8 cellular contexts compared by ENCODE assay signal in genomic region chr4:171846232-171846631, GRCh38. TPM values are rescaled to one million over a fixed set of nuclear protein-coding genes. Genes with fewer than 3 reads are reported as not detected.
DNase-seq lines count a peak whose midpoint lies in the region; ATAC-seq, FAIRE-seq and TF ChIP-seq lines count a peak whose summit lies in the region.

No MANE protein-coding gene starts in this region.

- H3K9me3 ChIP-seq in WERI-Rb-1 (ENCODE audit: severe bottlenecking), result no peaks in the 10 kb centered on the region

- H3K36me3 ChIP-seq in WERI-Rb-1 (no peaks in the 10 kb centered on the region), kidney epithelial cell (ENCODE audit: control insufficient read depth, insufficient read depth, low read length) (no peaks in the 10 kb centered on the region)

- TF ChIP-seq CTCF in AG10803 (conservative IDR thresholded peaks at IDR 0.05; ENCODE audit: low read length) (peak; percentile 88), WERI-Rb-1 (IDR thresholded peaks at IDR 0.05; ENCODE audit: low read depth, low read length) (peak; percentile 85), kidney epithelial cell (IDR thresholded peaks at IDR 0.05; ENCODE audit: insufficient read depth, low read length, poor library complexity, severe bottlenecking) (peak; percentile 87)

- H3K27ac ChIP-seq in WERI-Rb-1, result no peak overlapping the region

- H3K27me3 ChIP-seq in WERI-Rb-1 (ENCODE audit: insufficient read depth, low read depth, severe bottlenecking) (no peaks in the 10 kb centered on the region), kidney epithelial cell (ENCODE audit: control insufficient read depth, insufficient read depth, low read length) (no peaks in the 10 kb centered on the region)

- peak; percentile 73 for ATAC-seq in HG02678 (IDR thresholded peaks at IDR 0.05; ENCODE audit: unreplicated experiment)

- DNase-seq in AG10803 (ENCODE audit: low read depth), result peak; percentile 60
- DNase-seq in GM12892 (ENCODE audit: insufficient read length), result no peak
- peak; percentile 43 to 80 (median 61) for DNase-seq in NCI-H1417 (lab: John Stamatoyannopoulos, UW)
- peak; percentile 90 for DNase-seq in WERI-Rb-1
- DNase-seq in kidney epithelial cell (ENCODE audit: low read depth), result peak; percentile 21
- no peak for DNase-seq in activated gamma-delta T cell (lab: John Stamatoyannopoulos, UW)
- DNase-seq in stimulated activated CD4-positive, alpha-beta T cell treated with anti-CD3 and anti-CD28 coated beads, Interleukin-12 subunit alpha, Interleukin-12 subunit beta, amount 100 ng/mL, for 4 hours, result no peak

- no peak for TF ChIP-seq POLR2A in GM12892 (IDR thresholded peaks at IDR 0.05; ENCODE audit: low read depth, low read length)

- H3K4me3 ChIP-seq in AG10803 (ENCODE audit: low read length) (no peak overlapping the region), WERI-Rb-1 (ENCODE audit: low read depth, low read length) (no peak overlapping the region), kidney epithelial cell (ENCODE audit: low read depth, low read length) (no peak overlapping the region)

- peak; percentile 51 for FAIRE-seq in GM12892 (lab: Jason Lieb, UNC)

RNA-seq across cellular contexts. Expression of gene GALNTL6, which starts 33.0 kb away (rescaled TPM):
- polyA plus RNA-seq in GM12892 (2012; ENCODE audit: missing spikeins), result not detected
- total RNA-seq in kidney epithelial cell, result 0.13 and 0.14 TPM in 2 replicates

Comparison
In these comparisons a context has a peak if more than half of its experiments do, and no peak if none do; other contexts are left out.
1. DNase-seq: peak in AG10803 (single experiment), NCI-H1417 (3 of 3), WERI-Rb-1 (single experiment) and kidney epithelial cell (single experiment); none in GM12892 (single experiment), activated gamma-delta T cell (single experiment) and stimulated activated CD4-positive, alpha-beta T cell treated with anti-CD3 and anti-CD28 coated beads, Interleukin-12 subunit alpha, Interleukin-12 subunit beta, amount 100 ng/mL, for 4 hours (single experiment).
2. Peak in every context shown above with its lines, with median percentiles within 50 percentile points of each other: CTCF ChIP-seq.